In the genomic region with DNA sequence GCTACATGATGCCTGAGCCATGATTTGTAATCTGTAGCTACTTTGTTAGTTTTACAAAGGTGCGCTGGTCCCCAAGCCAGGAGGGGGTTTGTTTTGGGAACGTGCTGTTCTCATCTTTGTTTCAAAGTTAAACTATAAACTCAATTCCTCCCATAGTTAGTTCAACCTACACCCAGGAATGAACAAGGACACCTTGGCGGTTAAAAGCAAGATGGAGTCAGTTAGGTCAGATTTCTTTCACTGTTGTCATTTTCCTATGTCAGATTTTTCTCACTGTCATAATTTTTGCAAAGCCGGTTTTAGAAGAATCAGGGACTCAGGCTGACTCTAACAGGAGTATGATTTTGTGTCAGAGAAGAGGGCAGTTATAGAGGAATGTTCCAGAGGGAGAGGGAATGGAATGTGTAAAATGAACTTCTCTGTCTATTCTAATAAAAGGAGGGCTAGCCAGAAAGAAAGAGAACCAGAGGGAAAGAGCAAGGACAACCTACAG, we compare ENCODE assay signal across 1 cellular context.
TF ChIP-seq lines count a peak whose summit lies in the region.

No MANE protein-coding gene starts in this region.

TF ChIP-seq in K562, 482 proteins besides CTCF, POLR2A, EP300 and RAD21 (continues in another document):
- TF ChIP-seq TAF1 (IDR thresholded peaks at IDR 0.05; ENCODE audit: control insufficient read depth, extremely low read depth, insufficient read depth, low read length, severe bottlenecking), result no peak
- TF ChIP-seq STAT5B (CRISPR knock-in tag; IDR thresholded peaks at IDR 0.05), result peak; percentile 70
- no peak for TF ChIP-seq U2AF2 (optimal IDR thresholded peaks at IDR 0.05; ENCODE audit: low read depth, low read length)
- TF ChIP-seq MYC (IDR thresholded peaks at IDR 0.05; ENCODE audit: low read depth, low read length), result no peak
- TF ChIP-seq MYC (CRISPR knock-in tag; IDR thresholded peaks at IDR 0.05; ENCODE audit: borderline replicate concordance, low read depth), result peak; percentile 93; the same call in 1 of the 2 replicates
- peak; percentile 89 for TF ChIP-seq TCF15 (CRISPR knock-in tag; IDR thresholded peaks at IDR 0.05)
- TF ChIP-seq, protein P1, sequence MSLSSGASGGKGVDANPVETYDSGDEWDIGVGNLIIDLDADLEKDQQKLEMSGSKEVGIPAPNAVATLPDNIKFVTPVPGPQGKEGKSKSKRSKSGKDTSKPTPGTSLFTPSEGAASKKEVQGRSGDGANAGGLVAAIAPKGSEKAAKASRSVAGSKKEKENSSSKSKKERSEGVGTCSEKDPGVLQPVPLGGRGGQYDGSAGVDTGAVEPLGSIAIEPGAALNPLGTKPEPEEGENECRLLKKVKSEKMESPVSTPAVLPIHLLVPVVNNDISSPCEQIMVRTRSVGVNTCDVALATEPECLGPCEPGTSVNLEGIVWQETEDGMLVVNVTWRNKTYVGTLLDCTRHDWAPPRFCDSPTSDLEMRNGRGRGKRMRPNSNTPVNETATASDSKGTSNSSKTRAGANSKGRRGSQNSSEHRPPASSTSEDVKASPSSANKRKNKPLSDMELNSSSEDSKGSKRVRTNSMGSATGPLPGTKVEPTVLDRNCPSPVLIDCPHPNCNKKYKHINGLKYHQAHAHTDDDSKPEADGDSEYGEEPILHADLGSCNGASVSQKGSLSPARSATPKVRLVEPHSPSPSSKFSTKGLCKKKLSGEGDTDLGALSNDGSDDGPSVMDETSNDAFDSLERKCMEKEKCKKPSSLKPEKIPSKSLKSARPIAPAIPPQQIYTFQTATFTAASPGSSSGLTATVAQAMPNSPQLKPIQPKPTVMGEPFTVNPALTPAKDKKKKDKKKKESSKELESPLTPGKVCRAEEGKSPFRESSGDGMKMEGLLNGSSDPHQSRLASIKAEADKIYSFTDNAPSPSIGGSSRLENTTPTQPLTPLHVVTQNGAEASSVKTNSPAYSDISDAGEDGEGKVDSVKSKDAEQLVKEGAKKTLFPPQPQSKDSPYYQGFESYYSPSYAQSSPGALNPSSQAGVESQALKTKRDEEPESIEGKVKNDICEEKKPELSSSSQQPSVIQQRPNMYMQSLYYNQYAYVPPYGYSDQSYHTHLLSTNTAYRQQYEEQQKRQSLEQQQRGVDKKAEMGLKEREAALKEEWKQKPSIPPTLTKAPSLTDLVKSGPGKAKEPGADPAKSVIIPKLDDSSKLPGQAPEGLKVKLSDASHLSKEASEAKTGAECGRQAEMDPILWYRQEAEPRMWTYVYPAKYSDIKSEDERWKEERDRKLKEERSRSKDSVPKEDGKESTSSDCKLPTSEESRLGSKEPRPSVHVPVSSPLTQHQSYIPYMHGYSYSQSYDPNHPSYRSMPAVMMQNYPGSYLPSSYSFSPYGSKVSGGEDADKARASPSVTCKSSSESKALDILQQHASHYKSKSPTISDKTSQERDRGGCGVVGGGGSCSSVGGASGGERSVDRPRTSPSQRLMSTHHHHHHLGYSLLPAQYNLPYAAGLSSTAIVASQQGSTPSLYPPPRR (CRISPR knock-in tag; IDR thresholded peaks at IDR 0.05; ENCODE audit: borderline replicate concordance), result no peak
- TF ChIP-seq ZBTB2 (IDR thresholded peaks at IDR 0.05), result peak; percentile 43; the same call in 1 of the 2 replicates
- TF ChIP-seq ZNF699 (CRISPR knock-in tag; IDR thresholded peaks at IDR 0.05; ENCODE audit: insufficient replicate concordance), result peak; percentile 80
- no peak for TF ChIP-seq ZNF282 (CRISPR knock-in tag; IDR thresholded peaks at IDR 0.05)
- TF ChIP-seq SMC3 (conservative IDR thresholded peaks at IDR 0.05; ENCODE audit: insufficient read depth, low read depth, low read length), result no peak
- TF ChIP-seq ZNF695 (CRISPR knock-in tag; IDR thresholded peaks at IDR 0.05), result peak; percentile 83; the same call in 1 of the 2 replicates
- peak; percentile 82; the same call in 1 of the 2 replicates for TF ChIP-seq IFI16 (CRISPR knock-in tag; IDR thresholded peaks at IDR 0.05)
- no peak for TF ChIP-seq CBFA2T2 (conservative IDR thresholded peaks at IDR 0.05)
- TF ChIP-seq MLLT1 (IDR thresholded peaks at IDR 0.05), result no peak
- no peak for TF ChIP-seq PHF20 (IDR thresholded peaks at IDR 0.05; ENCODE audit: partially characterized antibody)
- 0 out of 2 replicates have a peak, but pooled peaks have one; percentile 82 for TF ChIP-seq RFX7 (CRISPR knock-in tag; IDR thresholded peaks at IDR 0.05)
- TF ChIP-seq LCOR (CRISPR knock-in tag; IDR thresholded peaks at IDR 0.05), result no peak
- no peak for TF ChIP-seq KDM5B (IDR thresholded peaks at IDR 0.05; ENCODE audit: insufficient replicate concordance, low read depth, low read length)
- TF ChIP-seq, protein P2, sequence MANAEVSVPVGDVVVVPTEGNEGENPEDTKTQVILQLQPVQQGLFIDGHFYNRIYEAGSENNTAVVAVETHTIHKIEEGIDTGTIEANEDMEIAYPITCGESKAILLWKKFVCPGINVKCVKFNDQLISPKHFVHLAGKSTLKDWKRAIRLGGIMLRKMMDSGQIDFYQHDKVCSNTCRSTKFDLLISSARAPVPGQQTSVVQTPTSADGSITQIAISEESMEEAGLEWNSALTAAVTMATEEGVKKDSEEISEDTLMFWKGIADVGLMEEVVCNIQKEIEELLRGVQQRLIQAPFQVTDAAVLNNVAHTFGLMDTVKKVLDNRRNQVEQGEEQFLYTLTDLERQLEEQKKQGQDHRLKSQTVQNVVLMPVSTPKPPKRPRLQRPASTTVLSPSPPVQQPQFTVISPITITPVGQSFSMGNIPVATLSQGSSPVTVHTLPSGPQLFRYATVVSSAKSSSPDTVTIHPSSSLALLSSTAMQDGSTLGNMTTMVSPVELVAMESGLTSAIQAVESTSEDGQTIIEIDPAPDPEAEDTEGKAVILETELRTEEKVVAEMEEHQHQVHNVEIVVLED (CRISPR knock-in tag; IDR thresholded peaks at IDR 0.05), result peak; percentile 57; the same call in 1 of the 2 replicates
- peak; percentile 19; the same call in 1 of the 2 replicates for TF ChIP-seq E2F3 (CRISPR knock-in tag; IDR thresholded peaks at IDR 0.05)
- peak; percentile 92 for TF ChIP-seq PTTG1 (tag; IDR thresholded peaks at IDR 0.05; ENCODE audit: low read depth)
- peak; percentile 89 for TF ChIP-seq HIVEP1 (CRISPR knock-in tag; IDR thresholded peaks at IDR 0.05)
- TF ChIP-seq HOXB6 (CRISPR knock-in tag; IDR thresholded peaks at IDR 0.05; ENCODE audit: borderline replicate concordance), result 0 out of 2 replicates have a peak, but pooled peaks have one; percentile 44
- TF ChIP-seq C11orf30 (IDR thresholded peaks at IDR 0.05; ENCODE audit: low read depth), result no peak
- TF ChIP-seq NFIX (CRISPR knock-in tag; IDR thresholded peaks at IDR 0.05; ENCODE audit: low read depth), result peak; percentile 23; the same call in 1 of the 2 replicates
- TF ChIP-seq, protein P3, sequence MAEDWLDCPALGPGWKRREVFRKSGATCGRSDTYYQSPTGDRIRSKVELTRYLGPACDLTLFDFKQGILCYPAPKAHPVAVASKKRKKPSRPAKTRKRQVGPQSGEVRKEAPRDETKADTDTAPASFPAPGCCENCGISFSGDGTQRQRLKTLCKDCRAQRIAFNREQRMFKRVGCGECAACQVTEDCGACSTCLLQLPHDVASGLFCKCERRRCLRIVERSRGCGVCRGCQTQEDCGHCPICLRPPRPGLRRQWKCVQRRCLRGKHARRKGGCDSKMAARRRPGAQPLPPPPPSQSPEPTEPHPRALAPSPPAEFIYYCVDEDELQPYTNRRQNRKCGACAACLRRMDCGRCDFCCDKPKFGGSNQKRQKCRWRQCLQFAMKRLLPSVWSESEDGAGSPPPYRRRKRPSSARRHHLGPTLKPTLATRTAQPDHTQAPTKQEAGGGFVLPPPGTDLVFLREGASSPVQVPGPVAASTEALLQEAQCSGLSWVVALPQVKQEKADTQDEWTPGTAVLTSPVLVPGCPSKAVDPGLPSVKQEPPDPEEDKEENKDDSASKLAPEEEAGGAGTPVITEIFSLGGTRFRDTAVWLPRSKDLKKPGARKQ (CRISPR knock-in tag; IDR thresholded peaks at IDR 0.05), result no peak
- TF ChIP-seq MEF2A (IDR thresholded peaks at IDR 0.05; ENCODE audit: control insufficient read depth, low read depth, low read length), result no peak
- TF ChIP-seq ZNF175 (CRISPR knock-in tag; IDR thresholded peaks at IDR 0.05; ENCODE audit: low read depth), result peak; percentile 97
- no peak for TF ChIP-seq ZNF316 (IDR thresholded peaks at IDR 0.05)
- peak; percentile 94 for TF ChIP-seq TSHZ1 (CRISPR knock-in tag; IDR thresholded peaks at IDR 0.05)
- TF ChIP-seq, protein P4, sequence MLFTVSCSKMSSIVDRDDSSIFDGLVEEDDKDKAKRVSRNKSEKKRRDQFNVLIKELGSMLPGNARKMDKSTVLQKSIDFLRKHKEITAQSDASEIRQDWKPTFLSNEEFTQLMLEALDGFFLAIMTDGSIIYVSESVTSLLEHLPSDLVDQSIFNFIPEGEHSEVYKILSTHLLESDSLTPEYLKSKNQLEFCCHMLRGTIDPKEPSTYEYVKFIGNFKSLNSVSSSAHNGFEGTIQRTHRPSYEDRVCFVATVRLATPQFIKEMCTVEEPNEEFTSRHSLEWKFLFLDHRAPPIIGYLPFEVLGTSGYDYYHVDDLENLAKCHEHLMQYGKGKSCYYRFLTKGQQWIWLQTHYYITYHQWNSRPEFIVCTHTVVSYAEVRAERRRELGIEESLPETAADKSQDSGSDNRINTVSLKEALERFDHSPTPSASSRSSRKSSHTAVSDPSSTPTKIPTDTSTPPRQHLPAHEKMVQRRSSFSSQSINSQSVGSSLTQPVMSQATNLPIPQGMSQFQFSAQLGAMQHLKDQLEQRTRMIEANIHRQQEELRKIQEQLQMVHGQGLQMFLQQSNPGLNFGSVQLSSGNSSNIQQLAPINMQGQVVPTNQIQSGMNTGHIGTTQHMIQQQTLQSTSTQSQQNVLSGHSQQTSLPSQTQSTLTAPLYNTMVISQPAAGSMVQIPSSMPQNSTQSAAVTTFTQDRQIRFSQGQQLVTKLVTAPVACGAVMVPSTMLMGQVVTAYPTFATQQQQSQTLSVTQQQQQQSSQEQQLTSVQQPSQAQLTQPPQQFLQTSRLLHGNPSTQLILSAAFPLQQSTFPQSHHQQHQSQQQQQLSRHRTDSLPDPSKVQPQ (CRISPR knock-in tag; IDR thresholded peaks at IDR 0.05; ENCODE audit: borderline replicate concordance), result 0 out of 2 replicates have a peak, but pooled peaks have one; percentile 63
- TF ChIP-seq HSF4 (CRISPR knock-in tag; IDR thresholded peaks at IDR 0.05; ENCODE audit: borderline replicate concordance), result peak; percentile 93
- TF ChIP-seq RB1 (IDR thresholded peaks at IDR 0.05; ENCODE audit: low read depth), result no peak
- TF ChIP-seq MEIS2 (IDR thresholded peaks at IDR 0.05; ENCODE audit: partially characterized antibody), result no peak
- TF ChIP-seq, protein P5, sequence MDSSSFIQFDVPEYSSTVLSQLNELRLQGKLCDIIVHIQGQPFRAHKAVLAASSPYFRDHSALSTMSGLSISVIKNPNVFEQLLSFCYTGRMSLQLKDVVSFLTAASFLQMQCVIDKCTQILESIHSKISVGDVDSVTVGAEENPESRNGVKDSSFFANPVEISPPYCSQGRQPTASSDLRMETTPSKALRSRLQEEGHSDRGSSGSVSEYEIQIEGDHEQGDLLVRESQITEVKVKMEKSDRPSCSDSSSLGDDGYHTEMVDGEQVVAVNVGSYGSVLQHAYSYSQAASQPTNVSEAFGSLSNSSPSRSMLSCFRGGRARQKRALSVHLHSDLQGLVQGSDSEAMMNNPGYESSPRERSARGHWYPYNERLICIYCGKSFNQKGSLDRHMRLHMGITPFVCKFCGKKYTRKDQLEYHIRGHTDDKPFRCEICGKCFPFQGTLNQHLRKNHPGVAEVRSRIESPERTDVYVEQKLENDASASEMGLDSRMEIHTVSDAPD (CRISPR knock-in tag; IDR thresholded peaks at IDR 0.05), result peak; percentile 70; the same call in 1 of the 2 replicates
- TF ChIP-seq SAFB (IDR thresholded peaks at IDR 0.05; ENCODE audit: borderline replicate concordance, low read depth, low read length), result no peak
- no peak for TF ChIP-seq ZNF253 (CRISPR knock-in tag; conservative IDR thresholded peaks at IDR 0.05)
